In the genomic region with DNA sequence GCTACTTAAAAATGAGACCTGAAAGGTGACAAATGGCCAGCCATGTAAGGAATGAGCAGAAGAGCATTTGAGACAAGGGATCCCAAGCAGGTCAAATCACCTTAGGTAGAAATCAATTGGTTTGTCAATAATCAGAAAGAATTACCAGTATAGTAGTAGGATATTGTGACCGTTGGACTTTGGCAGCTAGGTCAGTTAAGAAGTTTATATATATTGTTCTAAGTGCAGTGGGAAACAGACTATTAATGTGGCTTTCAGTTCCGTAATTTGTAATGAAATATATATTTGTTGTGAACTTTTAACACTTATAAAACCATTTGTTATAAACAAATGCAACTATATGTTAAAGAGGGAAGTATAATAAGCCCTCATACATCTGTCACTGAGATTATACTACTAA, we compare ENCODE assay signal across 30 cellular contexts.
"Had no signal": no experiment of that assay in that cellular context is flagged by ENCODE, and none has a peak within 500 bp of the region (broad histone marks: within the 10 kb centered on the region; RNA-seq: fewer than 3 reads in every experiment).

No MANE protein-coding gene starts in this region.

- H3K27ac Mint-ChIP-seq: naive B cell; natural killer cell; nephron; neural progenitor cell; stimulated activated memory B cell treated with anti-CD40 and anti-IgM and Interleukin-4, amounts not matched to agents 10 μg/mL and 1 μg/mL and 100 μg/mL, for 72 hours; stimulated activated naive CD8-positive, alpha-beta T cell treated with anti-CD3 and anti-CD28 coated beads, Interleukin-15, amount 100 ng/mL, for 72 hours; type B pancreatic cell had no signal

- H3K4me1 Mint-ChIP-seq: naive B cell; natural killer cell; nephron; stimulated activated memory B cell treated with anti-CD40 and anti-IgM and Interleukin-4, amounts not matched to agents 10 μg/mL and 1 μg/mL and 100 μg/mL, for 72 hours; stimulated activated naive CD8-positive, alpha-beta T cell treated with anti-CD3 and anti-CD28 coated beads, Interleukin-15, amount 100 ng/mL, for 72 hours had no signal

- H3K4me2 ChIP-seq: neural progenitor cell, smooth muscle cell had no signal

- H3K36me3 Mint-ChIP-seq: naive B cell; natural killer cell; neural progenitor cell; stimulated activated memory B cell treated with anti-CD40 and anti-IgM and Interleukin-4, amounts not matched to agents 10 μg/mL and 1 μg/mL and 100 μg/mL, for 72 hours; type B pancreatic cell had no signal

- H3K27me3 Mint-ChIP-seq: naive B cell; stimulated activated memory B cell treated with anti-CD40 and anti-IgM and Interleukin-4, amounts not matched to agents 10 μg/mL and 1 μg/mL and 100 μg/mL, for 72 hours; stimulated activated naive CD8-positive, alpha-beta T cell treated with anti-CD3 and anti-CD28 coated beads, Interleukin-15, amount 100 ng/mL, for 72 hours had no signal

- H3K4me3 ChIP-seq: neural progenitor cell, ovary, psoas muscle, right lobe of liver, sigmoid colon, smooth muscle cell, spleen, suprapubic skin, testis, tibial artery, transverse colon, upper lobe of right lung, uterus had no signal

- H3K36me3 ChIP-seq: neural progenitor cell, ovary, right lobe of liver, sigmoid colon, spleen, suprapubic skin, tibial artery, transverse colon, upper lobe of right lung, uterus had no signal

- ATAC-seq: natural killer cell; psoas muscle; right cardiac atrium; right lobe of liver; stimulated activated memory B cell treated with anti-CD40 and anti-IgM and Interleukin-4, amounts not matched to agents 10 μg/mL and 1 μg/mL and 100 μg/mL, for 72 hours; stimulated activated naive CD8-positive, alpha-beta T cell treated with anti-CD3 and anti-CD28 coated beads, Interleukin-15, amount 100 ng/mL, for 72 hours; stimulated activated naive CD8-positive, alpha-beta T cell treated with anti-CD3 and anti-CD28 coated beads, Interleukin-15, Interleukin-2, amounts not matched to agents 100 U/mL and 50 U/mL, for 24 hours; upper lobe of right lung had no signal

- H3K4me1 ChIP-seq: neural progenitor cell, parathyroid adenoma, psoas muscle, right lobe of liver, sigmoid colon, spleen, suprapubic skin, testis, tibial artery, transverse colon, upper lobe of right lung, uterus had no signal

- H3K9me3 ChIP-seq: ovary, psoas muscle, right lobe of liver, sigmoid colon, spleen, suprapubic skin, testis, tibial artery, transverse colon, upper lobe of right lung, uterus had no signal

- H3K27me3 ChIP-seq: neural progenitor cell, ovary, right lobe of liver, sigmoid colon, spleen, suprapubic skin, testis, tibial artery, transverse colon, upper lobe of right lung, uterus had no signal

- H3K79me2 ChIP-seq: parathyroid adenoma had no signal

- H3K9me3 Mint-ChIP-seq: neural progenitor cell, type B pancreatic cell had no signal

- H3K27ac ChIP-seq: neural progenitor cell, ovary, parathyroid adenoma, psoas muscle, right lobe of liver, sigmoid colon, spleen, suprapubic skin, testis, tibial artery, transverse colon, upper lobe of right lung, uterus had no signal

- H3K4me3 Mint-ChIP-seq: naive B cell; natural killer cell; nephron; neural progenitor cell; stimulated activated memory B cell treated with anti-CD40 and anti-IgM and Interleukin-4, amounts not matched to agents 10 μg/mL and 1 μg/mL and 100 μg/mL, for 72 hours; stimulated activated naive CD8-positive, alpha-beta T cell treated with anti-CD3 and anti-CD28 coated beads, Interleukin-15, amount 100 ng/mL, for 72 hours; type B pancreatic cell had no signal

- H2AFZ ChIP-seq: neural progenitor cell, parathyroid adenoma had no signal

- DNase-seq: naive B cell; natural killer cell; occipital lobe; ovary; psoas muscle; right cardiac atrium; right lobe of liver; sigmoid colon; spleen; stimulated activated CD4-positive, alpha-beta T cell treated with anti-CD3 and anti-CD28 coated beads, Interleukin-12 subunit alpha, Interleukin-12 subunit beta, amount 100 ng/mL, for 4 hours; stimulated activated CD4-positive, alpha-beta T cell treated with anti-CD3 and anti-CD28 coated beads, Interleukin-1b, Interleukin-23, amount 100 ng/mL, for 48 hours; stimulated activated CD4-positive, alpha-beta T cell treated with anti-CD3 and anti-CD28 coated beads, Interleukin-4, amount 100 ng/mL, for 1 hour; stimulated activated CD4-positive, alpha-beta T cell treated with anti-CD3 and anti-CD28 coated beads, Interleukin-4, amount 100 ng/mL, for 4 hours; stimulated activated CD8-positive, alpha-beta memory T cell treated with anti-CD3 and anti-CD28 coated beads, Interleukin-4, amount 100 ng/mL, for 48 hours; stimulated activated naive CD4-positive, alpha-beta T cell; stimulated activated naive CD8-positive, alpha-beta T cell treated with anti-CD3 and anti-CD28 coated beads, Interleukin-15, amount 100 ng/mL, for 72 hours; stimulated activated naive CD8-positive, alpha-beta T cell treated with anti-CD3 and anti-CD28 coated beads, Interleukin-15, Interleukin-2, amounts not matched to agents 100 U/mL and 50 U/mL, for 24 hours; substantia nigra; testis; tibial artery; transverse colon; upper lobe of right lung; uterus had no signal
